Comparison of ENCODE assay signal across 17 cellular contexts in the genomic region with DNA sequence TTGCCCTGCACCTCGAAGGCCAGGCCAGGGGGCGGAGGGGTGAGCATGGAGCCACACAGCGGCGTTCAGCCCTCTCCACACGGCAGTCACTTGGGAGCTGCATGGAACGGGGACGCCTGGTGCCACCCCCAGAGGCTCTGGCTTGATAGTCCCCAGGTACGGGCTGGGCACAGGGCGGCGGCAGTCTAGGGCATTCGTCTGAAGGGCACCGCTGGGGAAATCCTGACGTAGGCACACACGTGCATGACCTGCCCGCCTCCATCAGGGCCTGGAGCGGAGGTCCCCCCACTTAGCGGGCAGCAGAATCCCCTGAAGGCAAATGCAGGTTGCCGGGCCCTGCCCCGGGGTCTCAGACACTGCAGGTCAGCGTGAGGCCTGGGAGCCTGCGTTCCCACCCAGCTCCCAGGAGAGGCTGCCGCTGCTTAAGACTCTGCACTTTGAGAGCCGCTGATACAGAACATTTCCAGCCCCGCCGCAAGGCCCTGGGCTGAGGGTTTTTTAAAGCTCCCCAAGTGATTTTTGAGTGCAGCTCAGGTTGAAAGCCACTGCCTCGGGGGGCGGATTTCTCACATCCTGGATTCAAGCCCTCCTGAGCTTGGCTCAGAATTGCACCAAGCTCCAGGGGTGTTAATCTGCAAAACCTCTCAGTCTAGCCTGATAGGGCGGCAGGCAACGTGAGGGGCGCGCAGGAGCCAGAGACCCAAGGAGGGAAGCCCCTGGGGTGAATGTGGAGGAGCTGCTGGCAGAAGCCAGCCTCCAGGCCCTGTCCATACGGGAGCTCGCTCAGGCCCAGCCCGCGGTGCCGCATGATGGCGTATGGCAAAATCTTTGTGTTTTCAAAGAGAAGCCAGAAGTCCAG.
A peak's percentile ranks its signal among the peaks of the same experiment; 100 is the strongest.
DNase-seq lines count a peak whose midpoint lies in the region; ATAC-seq, FAIRE-seq and TF ChIP-seq lines count a peak whose summit lies in the region.
"Had no signal": no experiment of that assay in that cellular context is flagged by ENCODE, and none has a peak within 500 bp of the region (broad histone marks: within the 10 kb centered on the region; RNA-seq: fewer than 3 reads in every experiment).

No MANE protein-coding gene starts in this region.

- peak; percentile 24 for DNase-seq in activated naive CD8-positive, alpha-beta T cell treated with anti-CD3 and anti-CD28 coated beads, Interleukin-2, amount 10 ng/mL, durations not matched to agents 7 days and 5 days
- no peak for DNase-seq in activated naive CD8-positive, alpha-beta T cell treated with anti-CD3 and anti-CD28 coated beads for 36 hours
- peak; percentile 55 for DNase-seq in RWPE2 (ENCODE audit: low spot score)
- DNase-seq in HepG2 (ENCODE audit: low spot score): no peak
- DNase-seq in transverse colon: peak; percentile 7
- DNase-seq in PC-9: no peak
- DNase-seq: activated CD4-positive, alpha-beta T cell treated with anti-CD3 and anti-CD28 coated beads for 48 hours; activated T-cell treated with anti-CD3 and anti-CD28 coated beads, Interleukin-2, amount 50 U/mL, for 24 hours; caudate nucleus; effector CD8-positive, alpha-beta T cell had no signal

- H3K4me1 ChIP-seq in RWPE2 (ENCODE audit: insufficient read depth, poor library complexity, severe bottlenecking): no peaks in the 10 kb centered on the region
- 0 out of 2 replicates have a peak, but pooled peaks cover 2% of the 10 kb centered on the region for H3K4me1 ChIP-seq in HepG2 (ENCODE audit: insufficient read depth, low read length)
- H3K4me1 ChIP-seq in transverse colon: peaks cover under 1 to 3% (median 1%) of the 10 kb centered on the region in 4 donors
- no peaks in the 10 kb centered on the region for H3K4me1 ChIP-seq in PC-9 (replicated peaks; ENCODE audit: insufficient read depth)
- H3K4me1 ChIP-seq: uterus had no signal

- H3K9me3 ChIP-seq in RWPE2 (ENCODE audit: severe bottlenecking): no peaks in the 10 kb centered on the region
- H3K9me3 ChIP-seq in HepG2 (ENCODE audit: low read length): no peaks in the 10 kb centered on the region
- no peaks in the 10 kb centered on the region for H3K9me3 ChIP-seq in transverse colon
- no peaks in the 10 kb centered on the region for H3K9me3 ChIP-seq in PC-9 (ENCODE audit: insufficient read depth, low read depth)
- H3K9me3 ChIP-seq: uterus had no signal

- POLR2A ChIA-PET in activated naive CD8-positive, alpha-beta T cell treated with anti-CD3 and anti-CD28 coated beads, Interleukin-2, amount 10 ng/mL, durations not matched to agents 7 days and 5 days (lab: Charles Lee): no interaction called here
- POLR2A ChIA-PET in HepG2 (lab: Yijun Ruan, JAX) (no interaction called here), PC-9 (lab: Charles Lee; ENCODE audit: unreplicated experiment) (no interaction called here)

- no peak overlapping the region for H3K27ac Mint-ChIP-seq in activated naive CD8-positive, alpha-beta T cell treated with anti-CD3 and anti-CD28 coated beads, Interleukin-2, amount 10 ng/mL, durations not matched to agents 7 days and 5 days
- no peak overlapping the region for H3K27ac Mint-ChIP-seq in activated naive CD8-positive, alpha-beta T cell treated with anti-CD3 and anti-CD28 coated beads for 36 hours
- H3K27ac Mint-ChIP-seq: activated T-cell treated with anti-CD3 and anti-CD28 coated beads, Interleukin-2, amount 50 U/mL, for 24 hours; CD8-positive, alpha-beta T cell; stimulated activated naive CD8-positive, alpha-beta T cell treated with anti-CD3 and anti-CD28 coated beads, Interleukin-15, Interleukin-2, amounts not matched to agents 100 ng/mL and 50 ng/mL, for 24 hours had no signal

- CTCF ChIA-PET in HepG2 (lab: Yijun Ruan, JAX; ENCODE audit: low intra/inter-chr PET ratio, low total read pairs) (no interaction called here), PC-9 (lab: Charles Lee) (no interaction called here)

- no peaks in the 10 kb centered on the region for H3K9me2 ChIP-seq in PC-9 (ENCODE audit: insufficient read depth)

- no peaks in the 10 kb centered on the region for H3F3A ChIP-seq in PC-9 (ENCODE audit: insufficient read depth, low read depth)

- H3K27me3 ChIP-seq in RWPE2 (ENCODE audit: insufficient read depth, poor library complexity, severe bottlenecking) (no peaks in the 10 kb centered on the region), HepG2 (ENCODE audit: control insufficient read depth in 1 of 2, insufficient read depth in 2 of 2, low read length in 2 of 2) (peaks cover 13 to 16% of the 10 kb centered on the region in 2 experiments; a peak in 4 of 5 replicates), transverse colon (no peaks in the 10 kb centered on the region), PC-9 (ENCODE audit: insufficient read depth, low read depth) (no peaks in the 10 kb centered on the region)
- H3K27me3 ChIP-seq: uterus had no signal

- H3K4me3 Mint-ChIP-seq in activated naive CD8-positive, alpha-beta T cell treated with anti-CD3 and anti-CD28 coated beads, Interleukin-2, amount 10 ng/mL, durations not matched to agents 7 days and 5 days: no peak overlapping the region
- no peak overlapping the region for H3K4me3 Mint-ChIP-seq in activated naive CD8-positive, alpha-beta T cell treated with anti-CD3 and anti-CD28 coated beads for 36 hours
- H3K4me3 Mint-ChIP-seq: activated T-cell treated with anti-CD3 and anti-CD28 coated beads, Interleukin-2, amount 50 U/mL, for 24 hours; CD8-positive, alpha-beta T cell; stimulated activated naive CD8-positive, alpha-beta T cell treated with anti-CD3 and anti-CD28 coated beads, Interleukin-15, Interleukin-2, amounts not matched to agents 100 ng/mL and 50 ng/mL, for 24 hours had no signal

- TF ChIP-seq EP300 in HepG2 (IDR thresholded peaks at IDR 0.05; ENCODE audit: low read depth in 2 of 2, low read length in 2 of 2) (no peak), HepG2 (CRISPR knock-in tag; IDR thresholded peaks at IDR 0.05; ENCODE audit: borderline replicate concordance) (no peak), transverse colon (IDR thresholded peaks at IDR 0.05; ENCODE audit: low read depth) (no peak)

- TF ChIP-seq POLR2A in HepG2 (IDR thresholded peaks at IDR 0.05; ENCODE audit: insufficient read depth in 1 of 2, low read depth in 2 of 2, low read length in 2 of 2): no peak
- TF ChIP-seq POLR2A in transverse colon (IDR thresholded peaks at IDR 0.05): no peak

- H3K36me3 ChIP-seq in RWPE2 (ENCODE audit: low read depth): no peaks in the 10 kb centered on the region
- H3K36me3 ChIP-seq in HepG2 (replicated peaks in 1 of 2; ENCODE audit: control insufficient read depth in 1 of 2, insufficient read depth in 2 of 2, low read length in 2 of 2): no peaks in the 10 kb centered on the region
- no peaks in the 10 kb centered on the region for H3K36me3 ChIP-seq in transverse colon
- no peaks in the 10 kb centered on the region for H3K36me3 ChIP-seq in PC-9 (ENCODE audit: low read depth)
- H3K36me3 ChIP-seq: uterus had no signal

- no peaks in the 10 kb centered on the region for H3K79me2 ChIP-seq in HepG2 (ENCODE audit: insufficient read depth, low read length)
- H3K79me2 ChIP-seq in PC-9 (ENCODE audit: low read depth): no peaks in the 10 kb centered on the region

- FAIRE-seq in HepG2 (lab: Jason Lieb, UNC): no peak
- FAIRE-seq: G401.6, GM12891 had no signal

- no peaks in the 10 kb centered on the region for H3K9me3 Mint-ChIP-seq in activated naive CD8-positive, alpha-beta T cell treated with anti-CD3 and anti-CD28 coated beads, Interleukin-2, amount 10 ng/mL, durations not matched to agents 7 days and 5 days
- H3K9me3 Mint-ChIP-seq in activated naive CD8-positive, alpha-beta T cell treated with anti-CD3 and anti-CD28 coated beads for 36 hours: no peaks in the 10 kb centered on the region
- H3K9me3 Mint-ChIP-seq: activated T-cell treated with anti-CD3 and anti-CD28 coated beads, Interleukin-2, amount 50 U/mL, for 24 hours; CD8-positive, alpha-beta T cell; stimulated activated naive CD8-positive, alpha-beta T cell treated with anti-CD3 and anti-CD28 coated beads, Interleukin-15, Interleukin-2, amounts not matched to agents 100 ng/mL and 50 ng/mL, for 24 hours had no signal

- WGBS in HepG2 (ENCODE audit: low lambda C conversion rate): 77% methylated on average over 28 of the region's 37 CpGs
- 85% methylated on average over 37 of the region's 37 CpGs; no CpG with 5 or more reads in 1 of the 2 donors for WGBS in transverse colon (ENCODE audit: low coverage in 1 of 2), 2 donors

- H3K9ac ChIP-seq in HepG2 (ENCODE audit: insufficient read depth, low read depth, low read length): no peak overlapping the region

- in situ Hi-C loops in HepG2 (cut with HindIII; ENCODE audit: extremely low pct_ligation_motif_present, low pct_unique_long_range_greater_than_20kb) (no loop called here), transverse colon (cut with MboI; ENCODE audit: low pct_ligation_motif_present in 1 of 4, low pct_unique_long_range_greater_than_20kb in 1 of 4, low sequenced_read_pairs in 3 of 4) (loop anchor here in 2 of 4 donors (10.0 to 25.0 kb wide), 2 partner anchors 64 to 182 kb away; a partner anchor contains a TSS)

- no peak overlapping the region for H2AFZ ChIP-seq in HepG2 (ENCODE audit: low read length)
- no peak overlapping the region for H2AFZ ChIP-seq in PC-9

- peaks cover 3% of the 10 kb centered on the region for H3K27me3 Mint-ChIP-seq in activated naive CD8-positive, alpha-beta T cell treated with anti-CD3 and anti-CD28 coated beads, Interleukin-2, amount 10 ng/mL, durations not matched to agents 7 days and 5 days
- no peaks in the 10 kb centered on the region for H3K27me3 Mint-ChIP-seq in activated naive CD8-positive, alpha-beta T cell treated with anti-CD3 and anti-CD28 coated beads for 36 hours
- H3K27me3 Mint-ChIP-seq: activated T-cell treated with anti-CD3 and anti-CD28 coated beads, Interleukin-2, amount 50 U/mL, for 24 hours; stimulated activated naive CD8-positive, alpha-beta T cell treated with anti-CD3 and anti-CD28 coated beads, Interleukin-15, Interleukin-2, amounts not matched to agents 100 ng/mL and 50 ng/mL, for 24 hours had no signal

- H3K27ac ChIP-seq in RWPE2 (ENCODE audit: poor library complexity, severe bottlenecking): no peak overlapping the region
- no peak overlapping the region for H3K27ac ChIP-seq in HepG2 (ENCODE audit: extremely low read length, insufficient read depth, low read length)
- no peak overlapping the region for H3K27ac ChIP-seq in transverse colon
- no peak overlapping the region for H3K27ac ChIP-seq in PC-9
- H3K27ac ChIP-seq: uterus had no signal

- H3K4me3 ChIP-seq in RWPE2 (ENCODE audit: severe bottlenecking) (no peak overlapping the region), HepG2 (replicated peaks in 1 of 3; ENCODE audit: insufficient read depth in 1 of 3, low read depth in 2 of 3, low read length in 3 of 3) (no peak overlapping the region), transverse colon (no peak overlapping the region), PC-9 (no peak overlapping the region)
- H3K4me3 ChIP-seq: uterus had no signal

- H3K4me2 ChIP-seq in HepG2 (ENCODE audit: low read depth, low read length) (no peak overlapping the region), PC-9 (no peak overlapping the region)

- no peak for ATAC-seq in activated naive CD8-positive, alpha-beta T cell treated with anti-CD3 and anti-CD28 coated beads, Interleukin-2, amount 10 ng/mL, durations not matched to agents 7 days and 5 days (ENCODE audit: low read depth)
- no peak for ATAC-seq in RWPE2 (ENCODE audit: low read depth)
- ATAC-seq in HepG2: no peak
- no peak for ATAC-seq in GM21576 (IDR thresholded peaks at IDR 0.05; ENCODE audit: unreplicated experiment)
- ATAC-seq in HG03108 (IDR thresholded peaks at IDR 0.05; ENCODE audit: unreplicated experiment): no peak
- ATAC-seq: CD8-positive, alpha-beta T cell had no signal

- peaks cover 11% of the 10 kb centered on the region for H4K20me1 ChIP-seq in HepG2 (ENCODE audit: insufficient read depth, low read length)
- H4K20me1 ChIP-seq in PC-9 (ENCODE audit: insufficient read depth): no peaks in the 10 kb centered on the region

- TF ChIP-seq RAD21 in HepG2 (CRISPR knock-in tag; IDR thresholded peaks at IDR 0.05): no peak

- no peaks in the 10 kb centered on the region for H3K36me3 Mint-ChIP-seq in activated naive CD8-positive, alpha-beta T cell treated with anti-CD3 and anti-CD28 coated beads, Interleukin-2, amount 10 ng/mL, durations not matched to agents 7 days and 5 days
- H3K36me3 Mint-ChIP-seq in activated naive CD8-positive, alpha-beta T cell treated with anti-CD3 and anti-CD28 coated beads for 36 hours: no peaks in the 10 kb centered on the region
- H3K36me3 Mint-ChIP-seq: CD8-positive, alpha-beta T cell had no signal

- BruUV-seq in HepG2 (replicated peaks; lab: Mats Ljungman, UMichigan) (no TSS peak), PC-9 (replicated peaks; lab: Mats Ljungman, UMichigan) (no TSS peak)

- TF ChIP-seq CTCF in RWPE2 (IDR thresholded peaks at IDR 0.05; ENCODE audit: poor library complexity, severe bottlenecking) (no peak), HepG2 (CRISPR knock-in tag; IDR thresholded peaks at IDR 0.05) (no peak), transverse colon (IDR thresholded peaks at IDR 0.05) (no peak), PC-9 (conservative IDR thresholded peaks at IDR 0.05) (no peak)

- intact Hi-C loops in HepG2 (cut with micrococcal nuclease; ENCODE audit: unreplicated experiment): no loop called here
- intact Hi-C loops in transverse colon (cut with DNase I; ENCODE audit: low total_unique reads): no loop called here
- intact Hi-C loops in PC-9 (cut with micrococcal nuclease; ENCODE audit: unreplicated experiment): no loop called here

- no peaks in the 10 kb centered on the region for H3K4me1 Mint-ChIP-seq in activated naive CD8-positive, alpha-beta T cell treated with anti-CD3 and anti-CD28 coated beads, Interleukin-2, amount 10 ng/mL, durations not matched to agents 7 days and 5 days
- no peaks in the 10 kb centered on the region for H3K4me1 Mint-ChIP-seq in activated naive CD8-positive, alpha-beta T cell treated with anti-CD3 and anti-CD28 coated beads for 36 hours

Comparison
In these comparisons a context has a peak if more than half of its experiments do, and no peak if none do; other contexts are left out.
1. DNase-seq: peak in activated naive CD8-positive, alpha-beta T cell treated with anti-CD3 and anti-CD28 coated beads, Interleukin-2, amount 10 ng/mL, durations not matched to agents 7 days and 5 days (single experiment), RWPE2 (single experiment) and transverse colon (single experiment); none in activated naive CD8-positive, alpha-beta T cell treated with anti-CD3 and anti-CD28 coated beads for 36 hours (single experiment), HepG2 (single experiment) and PC-9 (0 of 2).